8 cellular contexts compared by ENCODE assay signal in genomic region chr3:28317438-28318022, GRCh38. TPM values are rescaled to one million over a fixed set of nuclear protein-coding genes. Genes with fewer than 3 reads are reported as not detected.
DNase-seq lines count a peak whose midpoint lies in the region; ATAC-seq, FAIRE-seq and TF ChIP-seq lines count a peak whose summit lies in the region.

No MANE protein-coding gene starts in this region.

- intact Hi-C loops in activated CD4-positive, alpha-beta T cell treated with anti-CD3 and anti-CD28 coated beads, Interleukin-2, amount 10 ng/mL, durations not matched to agents 24 days and 14 days (cut with micrococcal nuclease), result loop anchor here (1.0 kb wide), 1 partner anchor 9 kb away; no protein-coding TSS in a partner anchor
- intact Hi-C loops in spleen (cut with DNase I; ENCODE audit: low total_unique reads), result no loop called here

- in situ Hi-C loops in GM13976 (cut with MboI; ENCODE audit: low sequenced_read_pairs, unreplicated experiment), result loop anchor here (25.0 kb wide), 2 partner anchors 605 to 855 kb away; partner anchors contain the start of gene EOMES

- H3K4me3 Mint-ChIP-seq in activated CD4-positive, alpha-beta T cell treated with anti-CD3 and anti-CD28 coated beads, Interleukin-2, amount 10 ng/mL, durations not matched to agents 24 days and 14 days, result no peak overlapping the region

- no peak overlapping the region for H3K27ac Mint-ChIP-seq in activated CD4-positive, alpha-beta T cell treated with anti-CD3 and anti-CD28 coated beads, Interleukin-2, amount 10 ng/mL, durations not matched to agents 24 days and 14 days

- no peak for FAIRE-seq in GM12891 (lab: Jason Lieb, UNC)

- DNase-seq in BE2C, result peak; percentile 35
- peak; percentile 9 for DNase-seq in GM13976 (ENCODE audit: low spot score)
- DNase-seq in NCI-H1048 (lab: John Stamatoyannopoulos, UW), result peak; percentile 25
- DNase-seq in activated CD4-positive, alpha-beta T cell treated with anti-CD3 and anti-CD28 coated beads, Interleukin-2, amount 10 ng/mL, durations not matched to agents 24 days and 14 days, result peak; percentile 82
- peak in 1 of 2 donors; percentile 39 for DNase-seq in foreskin keratinocyte
- DNase-seq in spleen, result no peak
- DNase-seq in GM12891 (ENCODE audit: insufficient read length, low spot score), result no peak

- no peaks in the 10 kb centered on the region for H3K36me3 ChIP-seq in BE2C
- H3K36me3 ChIP-seq in spleen, result peaks cover 0 to 39% (median 8%) of the 10 kb centered on the region in 6 donors

- no peak overlapping the region for H3K27ac ChIP-seq in foreskin keratinocyte
- no peak overlapping the region for H3K27ac ChIP-seq in spleen

- H3K4me1 ChIP-seq in BE2C, result no peaks in the 10 kb centered on the region
- no peaks in the 10 kb centered on the region for H3K4me1 ChIP-seq in foreskin keratinocyte
- peaks cover 0 to 22% (median 0%) of the 10 kb centered on the region in 6 donors for H3K4me1 ChIP-seq in spleen

- H3K9me3 ChIP-seq in BE2C (no peaks in the 10 kb centered on the region), spleen (no peaks in the 10 kb centered on the region)

- no peaks in the 10 kb centered on the region for H3K27me3 ChIP-seq in BE2C
- no peaks in the 10 kb centered on the region for H3K27me3 ChIP-seq in foreskin keratinocyte
- H3K27me3 ChIP-seq in spleen (replicated peaks in 1 of 7), result no peaks in the 10 kb centered on the region

- 38 to 58% (median 47%) methylated on average over 2 of the region's 2 CpGs for WGBS in spleen, 5 donors

- ATAC-seq in HG02642 (IDR thresholded peaks at IDR 0.05; ENCODE audit: poor library complexity, unreplicated experiment) (peak; percentile 90), foreskin keratinocyte (peak; percentile 95)

- no peaks in the 10 kb centered on the region for H3K9me3 Mint-ChIP-seq in activated CD4-positive, alpha-beta T cell treated with anti-CD3 and anti-CD28 coated beads, Interleukin-2, amount 10 ng/mL, durations not matched to agents 24 days and 14 days

- peak; percentile 65 for TF ChIP-seq CTCF in BE2C (IDR thresholded peaks at IDR 0.05; ENCODE audit: low read depth, low read length)
- peak; percentile 47 for TF ChIP-seq CTCF in GM13976 (IDR thresholded peaks at IDR 0.05; ENCODE audit: borderline replicate concordance, control extremely low read depth, extremely low read depth, insufficient read depth, missing control alignments)
- peak; percentile 68 for TF ChIP-seq CTCF in foreskin keratinocyte (conservative IDR thresholded peaks at IDR 0.05)
- peak in 8 of 11 experiments; percentile 13 to 64 (median 46) for TF ChIP-seq CTCF in spleen (IDR thresholded peaks at IDR 0.05 in 8 of 11, conservative IDR thresholded peaks at IDR 0.05 in 3 of 11)

- H3K4me3 ChIP-seq in BE2C (ENCODE audit: low read depth, low read length) (no peak overlapping the region), spleen (no peak overlapping the region)

- peaks cover 18% of the 10 kb centered on the region for H3K36me3 Mint-ChIP-seq in activated CD4-positive, alpha-beta T cell treated with anti-CD3 and anti-CD28 coated beads, Interleukin-2, amount 10 ng/mL, durations not matched to agents 24 days and 14 days (ENCODE audit: low read depth)

- TF ChIP-seq POLR2A in spleen (IDR thresholded peaks at IDR 0.05) (no peak), GM12891 (IDR thresholded peaks at IDR 0.05; ENCODE audit: low read depth, low read length) (no peak)

- H3K27me3 Mint-ChIP-seq in activated CD4-positive, alpha-beta T cell treated with anti-CD3 and anti-CD28 coated beads, Interleukin-2, amount 10 ng/mL, durations not matched to agents 24 days and 14 days, result no peaks in the 10 kb centered on the region

- H3K4me1 Mint-ChIP-seq in activated CD4-positive, alpha-beta T cell treated with anti-CD3 and anti-CD28 coated beads, Interleukin-2, amount 10 ng/mL, durations not matched to agents 24 days and 14 days, result peaks cover 14% of the 10 kb centered on the region

TF ChIP-seq in GM12891, 5 proteins besides CTCF, POLR2A, EP300 and RAD21:
- TF ChIP-seq SPI1 (IDR thresholded peaks at IDR 0.05; ENCODE audit: low read depth, low read length) (no peak), PAX5 (IDR thresholded peaks at IDR 0.05; ENCODE audit: insufficient read depth, low read length, severe bottlenecking) (no peak), POLR2AphosphoS5 (IDR thresholded peaks at IDR 0.05; ENCODE audit: low read depth, low read length) (no peak), POU2F2 (IDR thresholded peaks at IDR 0.05; ENCODE audit: low read depth, low read length) (no peak), TAF1 (IDR thresholded peaks at IDR 0.05; ENCODE audit: low read depth, low read length) (no peak)

RNA-seq across cellular contexts. Expression of gene ZCWPW2, which starts 31.0 kb away (rescaled TPM):
- polyA plus RNA-seq in BE2C (2012; ENCODE audit: insufficient read depth, insufficient read length, low read depth), result not detected
- 0.14 TPM in 1 of 2 replicates, not detected in the other for total RNA-seq in activated CD4-positive, alpha-beta T cell treated with anti-CD3 and anti-CD28 coated beads, Interleukin-2, amount 10 ng/mL, durations not matched to agents 24 days and 14 days
- total RNA-seq in foreskin keratinocyte (0.18 and 0.31 TPM in 2 replicates), spleen (under 1 TPM in 4 of 7 donors, not detected in 3; 0.34 to 0.76 (median 0.45) TPM)
- polyA plus RNA-seq in foreskin keratinocyte (0.27 and 0.28 TPM in 2 replicates), spleen (under 1 TPM; 0.35 to 0.50 (median 0.37) TPM)
- polyA plus RNA-seq in GM12891 (2012; ENCODE audit: low read depth, missing spikeins), result 0.15 TPM

RNA-seq across cellular contexts. Expression of gene AZI2, which starts 31.1 kb away (rescaled TPM):
- polyA plus RNA-seq in BE2C (2012; ENCODE audit: insufficient read depth, insufficient read length, low read depth), result 20.8 TPM
- 35.6 and 38.7 TPM in 2 replicates for total RNA-seq in activated CD4-positive, alpha-beta T cell treated with anti-CD3 and anti-CD28 coated beads, Interleukin-2, amount 10 ng/mL, durations not matched to agents 24 days and 14 days
- total RNA-seq in foreskin keratinocyte (69.1 and 69.8 TPM in 2 replicates), spleen (10 to 100 TPM; 42.6 to 60.3 (median 51.5) TPM)
- polyA plus RNA-seq in foreskin keratinocyte (36.0 and 40.5 TPM in 2 replicates), spleen (10 to 100 TPM; 17.9 to 22.6 (median 18.6) TPM)
- 27.8 TPM for polyA plus RNA-seq in GM12891 (2012; ENCODE audit: low read depth, missing spikeins)

Comparison
In these comparisons a context has a peak if more than half of its experiments do, and no peak if none do; other contexts are left out.
1. DNase-seq: peak in BE2C (single experiment), GM13976 (single experiment), NCI-H1048 (single experiment) and activated CD4-positive, alpha-beta T cell treated with anti-CD3 and anti-CD28 coated beads, Interleukin-2, amount 10 ng/mL, durations not matched to agents 24 days and 14 days (single experiment); none in spleen (single experiment) and GM12891 (single experiment).
2. Peak in every context shown above with its lines, with median percentiles within 50 percentile points of each other: CTCF ChIP-seq.